In the genomic region with DNA sequence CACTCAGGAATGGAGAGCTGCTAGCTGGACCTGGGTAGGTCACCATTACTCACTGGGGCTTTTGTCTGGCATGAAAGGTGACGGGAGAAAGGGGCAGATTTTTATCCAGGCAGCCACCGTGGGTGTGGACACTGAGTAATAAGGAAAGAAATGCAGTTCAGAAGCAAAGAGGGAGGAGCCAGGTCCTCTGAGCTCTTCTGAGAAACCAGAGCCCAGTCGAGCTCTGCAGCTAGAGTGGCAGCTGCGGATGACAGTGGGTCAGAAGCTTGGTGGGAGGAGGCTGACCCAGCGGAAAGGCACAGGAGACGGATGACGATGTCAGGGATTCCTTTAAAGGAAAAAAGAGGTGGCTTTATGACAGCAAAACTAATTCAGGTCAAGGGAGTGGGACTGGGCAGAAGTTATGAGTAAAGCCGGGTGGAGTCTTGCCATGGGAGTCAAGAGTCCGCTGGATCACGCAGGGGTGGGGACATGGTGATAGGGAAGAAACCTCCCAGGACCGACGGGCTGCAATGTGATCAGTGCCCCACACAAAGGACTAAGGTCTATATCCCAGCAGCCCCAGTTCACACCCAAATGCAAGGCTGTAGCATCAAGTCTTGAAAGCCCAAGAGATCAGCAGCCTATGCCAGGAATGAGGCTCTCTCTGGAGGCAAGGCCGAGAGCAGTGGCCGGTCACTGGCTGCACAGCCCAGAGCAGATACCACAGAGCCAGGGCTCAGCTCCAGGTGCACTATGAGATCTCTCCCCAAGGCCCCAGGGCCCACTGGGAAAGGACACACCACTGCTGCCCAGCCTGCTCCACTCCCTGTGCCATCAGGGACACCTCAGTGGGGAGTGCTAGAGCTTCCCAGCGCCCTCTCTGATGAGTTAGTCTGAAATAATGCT, we compare ENCODE assay signal across 8 cellular contexts. TPM values are rescaled to one million over a fixed set of nuclear protein-coding genes. Genes with fewer than 3 reads are reported as not detected.
DNase-seq lines count a peak whose midpoint lies in the region; ATAC-seq and FAIRE-seq lines count a peak whose summit lies in the region.

No MANE protein-coding gene starts in this region.

- H3K36me3 ChIP-seq in small intestine (ENCODE audit: control insufficient read depth in 2 of 2, insufficient read depth in 2 of 2, low read length in 2 of 2): no peaks in the 10 kb centered on the region

- DNase-seq in GOT3 (lab: John Stamatoyannopoulos, UW): peak; percentile 54
- no peak for DNase-seq in activated T-helper 1 cell treated with anti-CD3 and anti-CD28 coated beads, Interleukin-12 subunit alpha, Interleukin-12 subunit beta, Interleukin-2, Interleukin-4 antibody, amounts not matched to agents 30 ng/mL and 10 ng/mL and 1 ng/mL, durations not matched to agents 14 hours and 24 hours and 36 hours (ENCODE audit: low spot score)
- peak; percentile 79 for DNase-seq in left cardiac atrium
- DNase-seq in small intestine: peak; percentile 99
- DNase-seq in GM19240 (ENCODE audit: insufficient read length, low spot score): no peak
- DNase-seq in NOMO-1 treated with DMSO at 0.1 percent for 48 hours (lab: John Stamatoyannopoulos, UW; ENCODE audit: unreplicated experiment): no peak
- DNase-seq in NCI-H526 (lab: John Stamatoyannopoulos, UW): no peak

- peak overlapping the region; percentile 99 to 100 for H3K27ac ChIP-seq in small intestine (ENCODE audit: low read depth in 1 of 2, low read length in 1 of 2)

- peaks cover 34% of the 10 kb centered on the region for H3K4me1 Mint-ChIP-seq in activated T-helper 1 cell treated with anti-CD3 and anti-CD28 coated beads, Interleukin-12 subunit alpha, Interleukin-12 subunit beta, Interleukin-2, Interleukin-4 antibody, amounts not matched to agents 30 ng/mL and 10 ng/mL and 1 ng/mL, durations not matched to agents 14 hours and 24 hours and 36 hours (ENCODE audit: low read depth)

- H3K4me3 ChIP-seq in small intestine (ENCODE audit: low read depth in 1 of 2, low read length in 2 of 2): no peak overlapping the region

- H3K27ac Mint-ChIP-seq in activated T-helper 1 cell treated with anti-CD3 and anti-CD28 coated beads, Interleukin-12 subunit alpha, Interleukin-12 subunit beta, Interleukin-2, Interleukin-4 antibody, amounts not matched to agents 30 ng/mL and 10 ng/mL and 1 ng/mL, durations not matched to agents 14 hours and 24 hours and 36 hours: peak overlapping the region; percentile 27

- peaks cover 15% of the 10 kb centered on the region for H3K36me3 Mint-ChIP-seq in activated T-helper 1 cell treated with anti-CD3 and anti-CD28 coated beads, Interleukin-12 subunit alpha, Interleukin-12 subunit beta, Interleukin-2, Interleukin-4 antibody, amounts not matched to agents 30 ng/mL and 10 ng/mL and 1 ng/mL, durations not matched to agents 14 hours and 24 hours and 36 hours (ENCODE audit: low read depth)

- intact Hi-C loops in activated T-helper 1 cell treated with anti-CD3 and anti-CD28 coated beads, Interleukin-12 subunit alpha, Interleukin-12 subunit beta, Interleukin-2, Interleukin-4 antibody, amounts not matched to agents 30 ng/mL and 10 ng/mL and 1 ng/mL, durations not matched to agents 14 hours and 24 hours and 36 hours (cut with micrococcal nuclease): no loop called here
- intact Hi-C loops in left cardiac atrium (cut with DNase I): no loop called here

- H3K9me3 ChIP-seq in small intestine (ENCODE audit: control insufficient read depth, low read depth): no peaks in the 10 kb centered on the region

- H3K4me1 ChIP-seq in small intestine (ENCODE audit: control insufficient read depth in 2 of 2, insufficient read depth in 1 of 2, low read depth in 1 of 2, low read length in 1 of 2): peaks cover 8 to 10% of the 10 kb centered on the region in 2 donors

- H3K9me3 Mint-ChIP-seq in activated T-helper 1 cell treated with anti-CD3 and anti-CD28 coated beads, Interleukin-12 subunit alpha, Interleukin-12 subunit beta, Interleukin-2, Interleukin-4 antibody, amounts not matched to agents 30 ng/mL and 10 ng/mL and 1 ng/mL, durations not matched to agents 14 hours and 24 hours and 36 hours: no peaks in the 10 kb centered on the region

- FAIRE-seq in small intestine (lab: Jason Lieb, UNC): no peak

- no peaks in the 10 kb centered on the region for H3K27me3 Mint-ChIP-seq in activated T-helper 1 cell treated with anti-CD3 and anti-CD28 coated beads, Interleukin-12 subunit alpha, Interleukin-12 subunit beta, Interleukin-2, Interleukin-4 antibody, amounts not matched to agents 30 ng/mL and 10 ng/mL and 1 ng/mL, durations not matched to agents 14 hours and 24 hours and 36 hours (ENCODE audit: insufficient read depth)

- ATAC-seq in left cardiac atrium (peak; percentile 77 to 80), HG02623 (IDR thresholded peaks at IDR 0.05; ENCODE audit: unreplicated experiment) (no peak)

- peak overlapping the region; percentile 11 for H3K4me3 Mint-ChIP-seq in activated T-helper 1 cell treated with anti-CD3 and anti-CD28 coated beads, Interleukin-12 subunit alpha, Interleukin-12 subunit beta, Interleukin-2, Interleukin-4 antibody, amounts not matched to agents 30 ng/mL and 10 ng/mL and 1 ng/mL, durations not matched to agents 14 hours and 24 hours and 36 hours

- WGBS in small intestine, 3 donors: 14 to 31% (median 21%) methylated on average over 15 of the region's 15 CpGs

- no peaks in the 10 kb centered on the region for H3K27me3 ChIP-seq in small intestine (ENCODE audit: control insufficient read depth in 2 of 2, insufficient read depth in 2 of 2, low read length in 2 of 2)

RNA-seq across cellular contexts. Expression of gene MNT, which starts 6.3 kb away (rescaled TPM):
- total RNA-seq in activated T-helper 1 cell treated with anti-CD3 and anti-CD28 coated beads, Interleukin-12 subunit alpha, Interleukin-12 subunit beta, Interleukin-2, Interleukin-4 antibody, amounts not matched to agents 30 ng/mL and 10 ng/mL and 1 ng/mL, durations not matched to agents 14 hours and 24 hours and 36 hours: 31.5 and 35.9 TPM in 2 replicates
- total RNA-seq in left cardiac atrium: 10 to 100 TPM; 11.2 to 12.7 TPM
- polyA plus RNA-seq in small intestine: 10 to 100 TPM in 1 of 3 donors, 1 to 10 TPM in 2; 4.2 to 11.6 (median 4.6) TPM

Comparison
In these comparisons a context has a peak if more than half of its experiments do, and no peak if none do; other contexts are left out.
1. DNase-seq: peak in GOT3 (single experiment), left cardiac atrium (single experiment) and small intestine (single experiment); none in activated T-helper 1 cell treated with anti-CD3 and anti-CD28 coated beads, Interleukin-12 subunit alpha, Interleukin-12 subunit beta, Interleukin-2, Interleukin-4 antibody, amounts not matched to agents 30 ng/mL and 10 ng/mL and 1 ng/mL, durations not matched to agents 14 hours and 24 hours and 36 hours (single experiment), GM19240 (single experiment), NOMO-1 treated with DMSO at 0.1 percent for 48 hours (single experiment) and NCI-H526 (0 of 2).